In the genomic region with DNA sequence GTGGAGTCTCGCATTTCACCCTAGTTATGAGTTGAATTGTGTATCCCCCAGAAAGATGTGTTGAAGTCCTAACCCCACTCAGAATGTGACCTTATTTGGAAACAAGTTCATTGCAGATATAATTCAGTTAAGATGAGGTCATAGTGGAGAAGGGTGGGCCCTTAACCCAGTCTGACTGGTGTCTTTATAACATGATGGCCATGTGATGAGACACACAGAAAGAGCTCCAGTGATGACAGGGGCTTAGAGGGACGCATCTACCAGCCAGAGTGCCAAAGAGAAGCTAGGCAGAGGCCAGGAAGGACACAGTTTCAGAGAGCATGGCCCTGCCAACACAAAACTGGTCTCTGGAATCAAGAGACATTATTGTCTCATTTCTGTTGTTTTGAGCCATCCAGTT, we compare ENCODE assay signal across 23 cellular contexts. TPM values are rescaled to one million over a fixed set of nuclear protein-coding genes. Genes with fewer than 3 reads are reported as not detected.
DNase-seq lines count a peak whose midpoint lies in the region; ATAC-seq and TF ChIP-seq lines count a peak whose summit lies in the region.
"Had no signal": no experiment of that assay in that cellular context is flagged by ENCODE, and none has a peak within 500 bp of the region (broad histone marks: within the 10 kb centered on the region; RNA-seq: fewer than 3 reads in every experiment).

No MANE protein-coding gene starts in this region.

- ATAC-seq in heart left ventricle (peak in 1 of 4 donors; percentile 31), Right ventricle myocardium superior (ENCODE audit: poor library complexity) (no peak), heart right ventricle (peak in 3 of 8 donors; percentile 23 to 29 (median 27)), HG02642 (IDR thresholded peaks at IDR 0.05; ENCODE audit: poor library complexity, unreplicated experiment) (no peak)
- ATAC-seq in stimulated activated effector memory CD8-positive, alpha-beta T cell treated with anti-CD3 and anti-CD28 coated beads, Interleukin-12 subunit alpha, Interleukin-12 subunit beta, amount 100 ng/mL, for 72 hours = no peak
- ATAC-seq: natural killer cell had no signal

- peaks cover 0 to 1% (median 0%) of the 10 kb centered on the region in 3 donors for H3K27me3 Mint-ChIP-seq in CD14-positive monocyte (ENCODE audit: low read depth in 3 of 3)

- 70 to 79% (median 73%) methylated on average over 2 of the region's 2 CpGs for WGBS in heart left ventricle, 4 donors
- 70 to 75% methylated on average over 2 of the region's 2 CpGs for WGBS in heart right ventricle, 2 donors

- intact Hi-C loops in heart left ventricle (cut with DNase I) = loop anchor here in 5 of 10 donors (5.0 kb wide), 2 partner anchors 47 to 88 kb away; no protein-coding TSS in a partner anchor
- intact Hi-C loops in Right ventricle myocardium superior (cut with DNase I) = no loop called here
- intact Hi-C loops in heart right ventricle (cut with DNase I) = loop anchor here in 3 of 10 donors (5.0 to 10.0 kb wide), 4 partner anchors 37 to 1048 kb away; no protein-coding TSS in a partner anchor
- intact Hi-C loops in CD14-positive monocyte (cut with micrococcal nuclease) = no loop called here

- no peaks in the 10 kb centered on the region for H3K4me1 Mint-ChIP-seq in stimulated activated effector memory CD8-positive, alpha-beta T cell treated with anti-CD3 and anti-CD28 coated beads, Interleukin-12 subunit alpha, Interleukin-12 subunit beta, amount 100 ng/mL, for 72 hours
- H3K4me1 Mint-ChIP-seq in CD14-positive monocyte = no peaks in the 10 kb centered on the region
- H3K4me1 Mint-ChIP-seq: natural killer cell had no signal

- peaks cover 4% of the 10 kb centered on the region for H3K9me3 Mint-ChIP-seq in stimulated activated effector memory CD8-positive, alpha-beta T cell treated with anti-CD3 and anti-CD28 coated beads, Interleukin-12 subunit alpha, Interleukin-12 subunit beta, amount 100 ng/mL, for 72 hours
- peaks cover 0 to 7% (median 2%) of the 10 kb centered on the region in 7 donors for H3K9me3 Mint-ChIP-seq in CD14-positive monocyte
- H3K9me3 Mint-ChIP-seq: natural killer cell had no signal

- H3K9me3 ChIP-seq in heart left ventricle (no peaks in the 10 kb centered on the region), heart right ventricle (no peaks in the 10 kb centered on the region)

- TF ChIP-seq POLR2A in heart left ventricle (IDR thresholded peaks at IDR 0.05) = no peak

- H3K27ac ChIP-seq in heart left ventricle (peak overlapping the region; percentile 23 to 88 (median 84)), heart right ventricle (peak overlapping the region in 9 of 10 donors; percentile 30 to 87 (median 82)), rectal smooth muscle tissue (ENCODE audit: low read depth, low read length) (peak overlapping the region; percentile 59)
- H3K27ac ChIP-seq: epithelial cell of prostate had no signal

- H3K4me3 ChIP-seq in heart left ventricle = no peak overlapping the region
- H3K4me3 ChIP-seq in heart right ventricle = no peak overlapping the region
- no peak overlapping the region for H3K4me3 ChIP-seq in rectal smooth muscle tissue (ENCODE audit: low read length)
- H3K4me3 ChIP-seq: skin epidermis had no signal

- no peak overlapping the region for H3K27ac Mint-ChIP-seq in stimulated activated effector memory CD8-positive, alpha-beta T cell treated with anti-CD3 and anti-CD28 coated beads, Interleukin-12 subunit alpha, Interleukin-12 subunit beta, amount 100 ng/mL, for 72 hours
- no peak overlapping the region for H3K27ac Mint-ChIP-seq in CD14-positive monocyte
- H3K27ac Mint-ChIP-seq: natural killer cell had no signal

- no peak overlapping the region for H3K4me3 Mint-ChIP-seq in stimulated activated effector memory CD8-positive, alpha-beta T cell treated with anti-CD3 and anti-CD28 coated beads, Interleukin-12 subunit alpha, Interleukin-12 subunit beta, amount 100 ng/mL, for 72 hours
- no peak overlapping the region for H3K4me3 Mint-ChIP-seq in CD14-positive monocyte
- H3K4me3 Mint-ChIP-seq: natural killer cell had no signal

- H3K27me3 ChIP-seq in heart left ventricle = no peaks in the 10 kb centered on the region
- no peaks in the 10 kb centered on the region for H3K27me3 ChIP-seq in heart right ventricle
- no peaks in the 10 kb centered on the region for H3K27me3 ChIP-seq in rectal smooth muscle tissue (ENCODE audit: control insufficient read depth, insufficient read depth, low read length)

- H3K36me3 ChIP-seq in heart left ventricle (no peaks in the 10 kb centered on the region), heart right ventricle (no peaks in the 10 kb centered on the region), rectal smooth muscle tissue (ENCODE audit: control insufficient read depth, insufficient read depth, low read length) (no peaks in the 10 kb centered on the region)

- DNase-seq in heart left ventricle (no peak), Right ventricle myocardium superior (no peak), heart right ventricle (no peak), CD14-positive monocyte (ENCODE audit: low spot score) (no peak), OCI-M1 (lab: John Stamatoyannopoulos, UW) (no peak)
- no peak for DNase-seq in stimulated activated effector memory CD8-positive, alpha-beta T cell treated with anti-CD3 and anti-CD28 coated beads, Interleukin-12 subunit alpha, Interleukin-12 subunit beta, amount 100 ng/mL, for 72 hours (ENCODE audit: low spot score in 2 of 2)
- DNase-seq: 8988T; activated CD4-positive, alpha-beta T cell treated with anti-CD3 and anti-CD28 coated beads for 4 hours; activated naive CD4-positive, alpha-beta T cell treated with anti-CD3 and anti-CD28 coated beads, Interleukin-2, amount 50 U/mL, for 16 hours; central memory CD4-positive, alpha-beta T cell; DMS79; Kasumi-1; mesendoderm; natural killer cell; NCI-H1092 treated with DMSO at 0.1 percent for 48 hours; NCI-H2029; NCI-H226; SIG-M5; stimulated activated CD4-positive, alpha-beta T cell treated with anti-CD3 and anti-CD28 coated beads, Interleukin-1b, Interleukin-23, amount 100 ng/mL, for 48 hours had no signal

- TF ChIP-seq CTCF in heart left ventricle (IDR thresholded peaks at IDR 0.05) (no peak), heart right ventricle (IDR thresholded peaks at IDR 0.05) (no peak), CD14-positive monocyte (IDR thresholded peaks at IDR 0.05) (no peak)

- H3K4me1 ChIP-seq in heart left ventricle (peaks cover 7 to 94% (median 61%) of the 10 kb centered on the region in 12 donors), heart right ventricle (peaks cover 22 to 95% (median 66%) of the 10 kb centered on the region in 9 donors), rectal smooth muscle tissue (ENCODE audit: control insufficient read depth, insufficient read depth, low read length) (peaks cover 35% of the 10 kb centered on the region)

- no peaks in the 10 kb centered on the region for H3K36me3 Mint-ChIP-seq in stimulated activated effector memory CD8-positive, alpha-beta T cell treated with anti-CD3 and anti-CD28 coated beads, Interleukin-12 subunit alpha, Interleukin-12 subunit beta, amount 100 ng/mL, for 72 hours
- H3K36me3 Mint-ChIP-seq in CD14-positive monocyte = no peaks in the 10 kb centered on the region
- H3K36me3 Mint-ChIP-seq: natural killer cell had no signal

- H3K9ac ChIP-seq in rectal smooth muscle tissue (ENCODE audit: low read length) = no peak overlapping the region

RNA-seq across cellular contexts. Expression of a gene that starts 50.3 kb away (rescaled TPM):
- total RNA-seq in heart left ventricle (100 to 1,000 TPM in 8 of 9 donors, 10 to 100 TPM in 1; 92.9 to 211 (median 132) TPM), Right ventricle myocardium superior (140 TPM), heart right ventricle (100 to 1,000 TPM; 118 to 184 (median 148) TPM)
- polyA plus RNA-seq in heart left ventricle (10 to 100 TPM; 31.2 to 74.6 TPM), heart right ventricle (10 to 100 TPM; 33.7 to 34.3 TPM), CD14-positive monocyte (under 1 TPM in 1 of 2 donors, not detected in 1; 0.05 TPM)
